In the genomic region with DNA sequence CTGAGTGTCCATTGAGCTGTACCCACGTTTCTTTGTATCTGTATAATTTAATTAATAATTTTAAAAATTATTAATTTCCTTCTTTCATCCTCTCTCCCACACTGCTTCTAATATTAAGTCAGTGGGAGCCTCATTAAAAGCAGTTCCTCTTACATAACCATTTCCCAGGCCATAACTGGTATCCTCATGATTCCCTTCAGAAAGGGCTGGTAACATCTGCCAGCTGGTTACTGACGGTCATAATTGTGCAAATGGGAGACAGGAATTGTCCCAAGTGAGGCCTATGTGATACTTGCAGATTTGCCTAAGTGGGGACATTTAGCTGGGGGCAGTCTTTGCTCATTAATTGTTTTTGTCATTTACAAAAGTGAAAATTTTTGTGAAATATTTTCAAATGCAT, we compare ENCODE assay signal across 19 cellular contexts.
"Had no signal": no experiment of that assay in that cellular context is flagged by ENCODE, and none has a peak within 500 bp of the region (broad histone marks: within the 10 kb centered on the region; RNA-seq: fewer than 3 reads in every experiment).

No MANE protein-coding gene starts in this region.

- H3K4me1 Mint-ChIP-seq: natural killer cell had no signal

- ATAC-seq: heart left ventricle, left lobe of liver, natural killer cell had no signal

- H3K4me3 Mint-ChIP-seq: endodermal cell, natural killer cell, neural crest cell had no signal

- DNase-seq: effector CD4-positive, alpha-beta T cell; endodermal cell; erythroblast; foreskin melanocyte; heart left ventricle; hippocampal formation; mammary epithelial cell; natural killer cell; posterior cingulate gyrus; sigmoid colon; small intestine; stimulated activated CD4-positive, alpha-beta T cell treated with anti-CD3 and anti-CD28 coated beads, Interleukin-12 subunit alpha, Interleukin-12 subunit beta, amount 100 ng/mL, for 4 hours; stimulated activated naive CD4-positive, alpha-beta T cell; stomach; substantia nigra; upper lobe of left lung; uterus had no signal

- H3K27ac Mint-ChIP-seq: endodermal cell, natural killer cell had no signal

- H3K36me3 Mint-ChIP-seq: natural killer cell had no signal

- H3K9me3 Mint-ChIP-seq: endodermal cell, neural crest cell had no signal
